1 cellular context compared by ENCODE assay signal in genomic region chr2:120275617-120276400, GRCh38.
TF ChIP-seq lines count a peak whose summit lies in the region.

No MANE protein-coding gene starts in this region.

TF ChIP-seq in HepG2, 621 proteins besides CTCF, POLR2A, EP300 and RAD21 (continued from another document and continues in another):
- TF ChIP-seq, protein P1, sequence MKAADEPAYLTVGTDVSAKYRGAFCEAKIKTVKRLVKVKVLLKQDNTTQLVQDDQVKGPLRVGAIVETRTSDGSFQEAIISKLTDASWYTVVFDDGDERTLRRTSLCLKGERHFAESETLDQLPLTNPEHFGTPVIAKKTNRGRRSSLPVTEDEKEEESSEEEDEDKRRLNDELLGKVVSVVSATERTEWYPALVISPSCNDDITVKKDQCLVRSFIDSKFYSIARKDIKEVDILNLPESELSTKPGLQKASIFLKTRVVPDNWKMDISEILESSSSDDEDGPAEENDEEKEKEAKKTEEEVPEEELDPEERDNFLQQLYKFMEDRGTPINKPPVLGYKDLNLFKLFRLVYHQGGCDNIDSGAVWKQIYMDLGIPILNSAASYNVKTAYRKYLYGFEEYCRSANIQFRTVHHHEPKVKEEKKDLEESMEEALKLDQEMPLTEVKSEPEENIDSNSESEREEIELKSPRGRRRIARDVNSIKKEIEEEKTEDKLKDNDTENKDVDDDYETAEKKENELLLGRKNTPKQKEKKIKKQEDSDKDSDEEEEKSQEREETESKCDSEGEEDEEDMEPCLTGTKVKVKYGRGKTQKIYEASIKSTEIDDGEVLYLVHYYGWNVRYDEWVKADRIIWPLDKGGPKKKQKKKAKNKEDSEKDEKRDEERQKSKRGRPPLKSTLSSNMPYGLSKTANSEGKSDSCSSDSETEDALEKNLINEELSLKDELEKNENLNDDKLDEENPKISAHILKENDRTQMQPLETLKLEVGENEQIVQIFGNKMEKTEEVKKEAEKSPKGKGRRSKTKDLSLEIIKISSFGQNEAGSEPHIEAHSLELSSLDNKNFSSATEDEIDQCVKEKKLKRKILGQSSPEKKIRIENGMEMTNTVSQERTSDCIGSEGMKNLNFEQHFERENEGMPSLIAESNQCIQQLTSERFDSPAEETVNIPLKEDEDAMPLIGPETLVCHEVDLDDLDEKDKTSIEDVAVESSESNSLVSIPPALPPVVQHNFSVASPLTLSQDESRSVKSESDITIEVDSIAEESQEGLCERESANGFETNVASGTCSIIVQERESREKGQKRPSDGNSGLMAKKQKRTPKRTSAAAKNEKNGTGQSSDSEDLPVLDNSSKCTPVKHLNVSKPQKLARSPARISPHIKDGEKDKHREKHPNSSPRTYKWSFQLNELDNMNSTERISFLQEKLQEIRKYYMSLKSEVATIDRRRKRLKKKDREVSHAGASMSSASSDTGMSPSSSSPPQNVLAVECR (CRISPR knock-in tag; IDR thresholded peaks at IDR 0.05; ENCODE audit: borderline replicate concordance) = peak; percentile 21; the same call in 1 of the 2 replicates
- TF ChIP-seq, protein P2, sequence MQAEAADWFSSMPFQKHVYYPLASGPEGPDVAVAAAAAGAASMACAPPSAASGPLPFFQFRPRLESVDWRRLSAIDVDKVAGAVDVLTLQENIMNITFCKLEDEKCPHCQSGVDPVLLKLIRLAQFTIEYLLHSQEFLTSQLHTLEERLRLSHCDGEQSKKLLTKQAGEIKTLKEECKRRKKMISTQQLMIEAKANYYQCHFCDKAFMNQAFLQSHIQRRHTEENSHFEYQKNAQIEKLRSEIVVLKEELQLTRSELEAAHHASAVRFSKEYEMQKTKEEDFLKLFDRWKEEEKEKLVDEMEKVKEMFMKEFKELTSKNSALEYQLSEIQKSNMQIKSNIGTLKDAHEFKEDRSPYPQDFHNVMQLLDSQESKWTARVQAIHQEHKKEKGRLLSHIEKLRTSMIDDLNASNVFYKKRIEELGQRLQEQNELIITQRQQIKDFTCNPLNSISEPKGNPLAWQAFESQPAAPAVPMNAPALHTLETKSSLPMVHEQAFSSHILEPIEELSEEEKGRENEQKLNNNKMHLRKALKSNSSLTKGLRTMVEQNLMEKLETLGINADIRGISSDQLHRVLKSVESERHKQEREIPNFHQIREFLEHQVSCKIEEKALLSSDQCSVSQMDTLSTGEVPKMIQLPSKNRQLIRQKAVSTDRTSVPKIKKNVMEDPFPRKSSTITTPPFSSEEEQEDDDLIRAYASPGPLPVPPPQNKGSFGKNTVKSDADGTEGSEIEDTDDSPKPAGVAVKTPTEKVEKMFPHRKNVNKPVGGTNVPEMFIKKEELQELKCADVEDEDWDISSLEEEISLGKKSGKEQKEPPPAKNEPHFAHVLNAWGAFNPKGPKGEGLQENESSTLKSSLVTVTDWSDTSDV (CRISPR knock-in tag; IDR thresholded peaks at IDR 0.05) = no peak
- TF ChIP-seq BCL6 (CRISPR knock-in tag; IDR thresholded peaks at IDR 0.05) (peak; percentile 54; the same call in 1 of the 2 replicates), KDM2A (CRISPR knock-in tag; IDR thresholded peaks at IDR 0.05; ENCODE audit: borderline replicate concordance, low read depth) (no peak), HCFC1 (IDR thresholded peaks at IDR 0.05; ENCODE audit: low read depth, low read length) (no peak), CBX5 (CRISPR knock-in tag; IDR thresholded peaks at IDR 0.05; ENCODE audit: borderline replicate concordance) (no peak), ONECUT2 (CRISPR knock-in tag; IDR thresholded peaks at IDR 0.05) (peak; percentile 26; the same call in 1 of the 2 replicates), ZNF678 (CRISPR knock-in tag; IDR thresholded peaks at IDR 0.05) (no peak), GATAD2A (CRISPR knock-in tag; IDR thresholded peaks at IDR 0.05) (peak; percentile 36; the same call in 1 of the 2 replicates), ZNF577 (CRISPR knock-in tag; IDR thresholded peaks at IDR 0.05; ENCODE audit: borderline replicate concordance, low read depth) (no peak), ZBTB38 (CRISPR knock-in tag; IDR thresholded peaks at IDR 0.05) (no peak), PLSCR1 (CRISPR knock-in tag; IDR thresholded peaks at IDR 0.05; ENCODE audit: borderline replicate concordance) (no peak), TCF7L2 (IDR thresholded peaks at IDR 0.05; ENCODE audit: low read depth, low read length) (no peak), ZEB1 (IDR thresholded peaks at IDR 0.05; ENCODE audit: insufficient replicate concordance, low read depth) (peak; percentile 55), HNF1B (CRISPR knock-in tag; IDR thresholded peaks at IDR 0.05) (no peak), ATF4 (CRISPR knock-in tag; IDR thresholded peaks at IDR 0.05) (no peak), HOXA3 (CRISPR knock-in tag; IDR thresholded peaks at IDR 0.05) (peak; percentile 29; the same call in 1 of the 2 replicates), NCOA1 (CRISPR knock-in tag; IDR thresholded peaks at IDR 0.05) (0 out of 2 replicates have a peak, but pooled peaks have one; percentile 48), ZMYM4 (CRISPR knock-in tag; IDR thresholded peaks at IDR 0.05) (peak; percentile 84), ISL2 (CRISPR knock-in tag; IDR thresholded peaks at IDR 0.05) (peak; percentile 39; the same call in 1 of the 2 replicates), ZNF83 (CRISPR knock-in tag; IDR thresholded peaks at IDR 0.05; ENCODE audit: borderline replicate concordance) (no peak), SIX1 (CRISPR knock-in tag; IDR thresholded peaks at IDR 0.05; ENCODE audit: borderline replicate concordance) (peak; percentile 97), SALL2 (CRISPR knock-in tag; IDR thresholded peaks at IDR 0.05) (no peak), AHR (CRISPR knock-in tag; IDR thresholded peaks at IDR 0.05) (no peak), RARG (CRISPR knock-in tag; IDR thresholded peaks at IDR 0.05; ENCODE audit: low read depth) (no peak), ZNF691 (CRISPR knock-in tag; IDR thresholded peaks at IDR 0.05; ENCODE audit: borderline replicate concordance, low read depth) (no peak), KDM4B (CRISPR knock-in tag; IDR thresholded peaks at IDR 0.05) (no peak), ZNF292 (CRISPR knock-in tag; IDR thresholded peaks at IDR 0.05; ENCODE audit: borderline replicate concordance, low read depth) (0 out of 2 replicates have a peak, but pooled peaks have one; percentile 16), ZNF891 (CRISPR knock-in tag; IDR thresholded peaks at IDR 0.05) (no peak), SALL1 (CRISPR knock-in tag; IDR thresholded peaks at IDR 0.05) (0 out of 2 replicates have a peak, but pooled peaks have one; percentile 12), ZNF460 (CRISPR knock-in tag; IDR thresholded peaks at IDR 0.05; ENCODE audit: borderline replicate concordance) (peak; percentile 18; the same call in 1 of the 2 replicates), ZBTB43 (CRISPR knock-in tag; conservative IDR thresholded peaks at IDR 0.05) (no peak), PRDM4 (CRISPR knock-in tag; IDR thresholded peaks at IDR 0.05; ENCODE audit: borderline replicate concordance) (no peak), MED1 (CRISPR knock-in tag; IDR thresholded peaks at IDR 0.05) (no peak; the same call in 1 of the 2 replicates), ZNF605 (CRISPR knock-in tag; IDR thresholded peaks at IDR 0.05) (no peak), POGZ (CRISPR knock-in tag; IDR thresholded peaks at IDR 0.05) (peak; percentile 53; the same call in 1 of the 2 replicates), ZBTB4 (CRISPR knock-in tag; IDR thresholded peaks at IDR 0.05; ENCODE audit: borderline replicate concordance) (peak; percentile 57; the same call in 1 of the 2 replicates), GFI1 (CRISPR knock-in tag; IDR thresholded peaks at IDR 0.05; ENCODE audit: borderline replicate concordance) (no peak), SYNCRIP (IDR thresholded peaks at IDR 0.05; ENCODE audit: insufficient read depth, low read depth, low read length) (no peak), LCORL (IDR thresholded peaks at IDR 0.05) (no peak), LCORL (CRISPR knock-in tag; IDR thresholded peaks at IDR 0.05) (0 out of 2 replicates have a peak, but pooled peaks have one; percentile 47)
- TF ChIP-seq, protein P3, sequence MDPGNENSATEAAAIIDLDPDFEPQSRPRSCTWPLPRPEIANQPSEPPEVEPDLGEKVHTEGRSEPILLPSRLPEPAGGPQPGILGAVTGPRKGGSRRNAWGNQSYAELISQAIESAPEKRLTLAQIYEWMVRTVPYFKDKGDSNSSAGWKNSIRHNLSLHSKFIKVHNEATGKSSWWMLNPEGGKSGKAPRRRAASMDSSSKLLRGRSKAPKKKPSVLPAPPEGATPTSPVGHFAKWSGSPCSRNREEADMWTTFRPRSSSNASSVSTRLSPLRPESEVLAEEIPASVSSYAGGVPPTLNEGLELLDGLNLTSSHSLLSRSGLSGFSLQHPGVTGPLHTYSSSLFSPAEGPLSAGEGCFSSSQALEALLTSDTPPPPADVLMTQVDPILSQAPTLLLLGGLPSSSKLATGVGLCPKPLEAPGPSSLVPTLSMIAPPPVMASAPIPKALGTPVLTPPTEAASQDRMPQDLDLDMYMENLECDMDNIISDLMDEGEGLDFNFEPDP (CRISPR knock-in tag; conservative IDR thresholded peaks at IDR 0.05) = 0 out of 2 replicates have a peak, but pooled peaks have one; percentile 74
